ENCODE assay signal across 1 cellular context in genomic region chr10:73743905-73744689, GRCh38.
TF ChIP-seq lines count a peak whose summit lies in the region.

TSS of gene SEC24C (plus strand) at chr10:73744372. CDS start at chr10:73746833, 2,461 bp downstream.

TF ChIP-seq in HepG2, 621 proteins besides CTCF, POLR2A, EP300 and RAD21 (continued from another document and continues in another):
- TF ChIP-seq ZFP37 (CRISPR knock-in tag; IDR thresholded peaks at IDR 0.05; ENCODE audit: borderline replicate concordance) (no peak), ZNF12 (CRISPR knock-in tag; IDR thresholded peaks at IDR 0.05) (no peak; the same call in 1 of the 2 replicates), ZNF557 (CRISPR knock-in tag; IDR thresholded peaks at IDR 0.05) (no peak), ZNF777 (CRISPR knock-in tag; IDR thresholded peaks at IDR 0.05) (no peak), ZBTB25 (CRISPR knock-in tag; IDR thresholded peaks at IDR 0.05) (peak; percentile 78), ZNF552 (CRISPR knock-in tag; IDR thresholded peaks at IDR 0.05; ENCODE audit: borderline replicate concordance) (no peak), KLF12 (CRISPR knock-in tag; IDR thresholded peaks at IDR 0.05; ENCODE audit: borderline replicate concordance) (no peak), ZNF619 (CRISPR knock-in tag; IDR thresholded peaks at IDR 0.05) (no peak), ZNF33A (CRISPR knock-in tag; IDR thresholded peaks at IDR 0.05; ENCODE audit: borderline replicate concordance) (peak; percentile 24; the same call in 1 of the 2 replicates), TCF7L2 (IDR thresholded peaks at IDR 0.05; ENCODE audit: low read depth, low read length) (no peak), REST (IDR thresholded peaks at IDR 0.05; ENCODE audit: borderline replicate concordance in 1 of 2, low read depth in 1 of 2, low read length in 2 of 2) (no peak), SOX6 (IDR thresholded peaks at IDR 0.05) (no peak), SOX6 (CRISPR knock-in tag; IDR thresholded peaks at IDR 0.05) (peak; percentile 26; the same call in 1 of the 2 replicates), ZMYM3 (CRISPR knock-in tag; IDR thresholded peaks at IDR 0.05) (no peak), XRCC5 (optimal IDR thresholded peaks at IDR 0.05; ENCODE audit: low read length) (peak; percentile 9), ZNF383 (CRISPR knock-in tag; IDR thresholded peaks at IDR 0.05; ENCODE audit: borderline replicate concordance) (peak; percentile 79; the same call in 1 of the 2 replicates), ZSCAN20 (CRISPR knock-in tag; IDR thresholded peaks at IDR 0.05; ENCODE audit: borderline replicate concordance) (no peak), IKZF4 (CRISPR knock-in tag; IDR thresholded peaks at IDR 0.05; ENCODE audit: borderline replicate concordance, low read depth, not compliant biosample characterization) (no peak), ZFX (CRISPR knock-in tag; IDR thresholded peaks at IDR 0.05; ENCODE audit: low read depth) (peak; percentile 64), FUBP1 (CRISPR knock-in tag; IDR thresholded peaks at IDR 0.05; ENCODE audit: borderline replicate concordance) (no peak), MTA3 (CRISPR knock-in tag; IDR thresholded peaks at IDR 0.05) (no peak), ZNF337 (CRISPR knock-in tag; IDR thresholded peaks at IDR 0.05; ENCODE audit: borderline replicate concordance, low read depth) (no peak)
- TF ChIP-seq, protein P1, sequence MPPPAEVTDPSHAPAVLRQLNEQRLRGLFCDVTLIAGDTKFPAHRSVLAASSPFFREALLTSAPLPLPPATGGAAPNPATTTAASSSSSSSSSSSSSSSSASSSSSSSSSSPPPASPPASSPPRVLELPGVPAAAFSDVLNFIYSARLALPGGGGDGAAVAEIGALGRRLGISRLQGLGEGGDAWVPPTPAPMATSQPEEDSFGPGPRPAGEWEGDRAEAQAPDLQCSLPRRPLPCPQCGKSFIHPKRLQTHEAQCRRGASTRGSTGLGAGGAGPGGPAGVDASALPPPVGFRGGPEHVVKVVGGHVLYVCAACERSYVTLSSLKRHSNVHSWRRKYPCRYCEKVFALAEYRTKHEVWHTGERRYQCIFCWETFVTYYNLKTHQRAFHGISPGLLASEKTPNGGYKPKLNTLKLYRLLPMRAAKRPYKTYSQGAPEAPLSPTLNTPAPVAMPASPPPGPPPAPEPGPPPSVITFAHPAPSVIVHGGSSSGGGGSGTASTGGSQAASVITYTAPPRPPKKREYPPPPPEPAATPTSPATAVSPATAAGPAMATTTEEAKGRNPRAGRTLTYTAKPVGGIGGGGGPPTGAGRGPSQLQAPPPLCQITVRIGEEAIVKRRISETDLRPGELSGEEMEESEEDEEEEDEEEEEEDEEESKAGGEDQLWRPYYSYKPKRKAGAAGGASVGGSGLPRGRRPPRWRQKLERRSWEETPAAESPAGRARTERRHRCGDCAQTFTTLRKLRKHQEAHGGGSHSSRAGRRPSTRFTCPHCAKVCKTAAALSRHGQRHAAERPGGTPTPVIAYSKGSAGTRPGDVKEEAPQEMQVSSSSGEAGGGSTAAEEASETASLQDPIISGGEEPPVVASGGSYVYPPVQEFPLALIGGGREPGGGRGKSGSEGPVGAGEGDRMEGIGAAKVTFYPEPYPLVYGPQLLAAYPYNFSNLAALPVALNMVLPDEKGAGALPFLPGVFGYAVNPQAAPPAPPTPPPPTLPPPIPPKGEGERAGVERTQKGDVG (CRISPR knock-in tag; IDR thresholded peaks at IDR 0.05; ENCODE audit: borderline replicate concordance): no peak
- TF ChIP-seq, protein P2, sequence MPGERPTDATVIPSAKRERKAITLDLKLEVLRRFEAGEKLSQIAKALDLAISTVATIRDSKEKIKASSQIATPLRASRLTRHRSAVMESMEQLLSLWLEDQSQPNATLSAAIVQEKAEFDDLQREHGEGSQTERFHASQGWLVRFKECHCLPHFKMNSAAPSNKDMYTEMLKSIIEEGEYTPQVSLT (CRISPR knock-in tag; IDR thresholded peaks at IDR 0.05; ENCODE audit: borderline replicate concordance, low read depth): no peak
- TF ChIP-seq, protein P3, sequence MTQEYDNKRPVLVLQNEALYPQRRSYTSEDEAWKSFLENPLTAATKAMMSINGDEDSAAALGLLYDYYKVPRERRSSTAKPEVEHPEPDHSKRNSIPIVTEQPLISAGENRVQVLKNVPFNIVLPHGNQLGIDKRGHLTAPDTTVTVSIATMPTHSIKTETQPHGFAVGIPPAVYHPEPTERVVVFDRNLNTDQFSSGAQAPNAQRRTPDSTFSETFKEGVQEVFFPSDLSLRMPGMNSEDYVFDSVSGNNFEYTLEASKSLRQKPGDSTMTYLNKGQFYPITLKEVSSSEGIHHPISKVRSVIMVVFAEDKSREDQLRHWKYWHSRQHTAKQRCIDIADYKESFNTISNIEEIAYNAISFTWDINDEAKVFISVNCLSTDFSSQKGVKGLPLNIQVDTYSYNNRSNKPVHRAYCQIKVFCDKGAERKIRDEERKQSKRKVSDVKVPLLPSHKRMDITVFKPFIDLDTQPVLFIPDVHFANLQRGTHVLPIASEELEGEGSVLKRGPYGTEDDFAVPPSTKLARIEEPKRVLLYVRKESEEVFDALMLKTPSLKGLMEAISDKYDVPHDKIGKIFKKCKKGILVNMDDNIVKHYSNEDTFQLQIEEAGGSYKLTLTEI (CRISPR knock-in tag; conservative IDR thresholded peaks at IDR 0.05): no peak
- TF ChIP-seq, protein P4, sequence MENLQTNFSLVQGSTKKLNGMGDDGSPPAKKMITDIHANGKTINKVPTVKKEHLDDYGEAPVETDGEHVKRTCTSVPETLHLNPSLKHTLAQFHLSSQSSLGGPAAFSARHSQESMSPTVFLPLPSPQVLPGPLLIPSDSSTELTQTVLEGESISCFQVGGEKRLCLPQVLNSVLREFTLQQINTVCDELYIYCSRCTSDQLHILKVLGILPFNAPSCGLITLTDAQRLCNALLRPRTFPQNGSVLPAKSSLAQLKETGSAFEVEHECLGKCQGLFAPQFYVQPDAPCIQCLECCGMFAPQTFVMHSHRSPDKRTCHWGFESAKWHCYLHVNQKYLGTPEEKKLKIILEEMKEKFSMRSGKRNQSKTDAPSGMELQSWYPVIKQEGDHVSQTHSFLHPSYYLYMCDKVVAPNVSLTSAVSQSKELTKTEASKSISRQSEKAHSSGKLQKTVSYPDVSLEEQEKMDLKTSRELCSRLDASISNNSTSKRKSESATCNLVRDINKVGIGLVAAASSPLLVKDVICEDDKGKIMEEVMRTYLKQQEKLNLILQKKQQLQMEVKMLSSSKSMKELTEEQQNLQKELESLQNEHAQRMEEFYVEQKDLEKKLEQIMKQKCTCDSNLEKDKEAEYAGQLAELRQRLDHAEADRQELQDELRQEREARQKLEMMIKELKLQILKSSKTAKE (CRISPR knock-in tag; IDR thresholded peaks at IDR 0.05; ENCODE audit: borderline replicate concordance): no peak
- TF ChIP-seq, protein P5, sequence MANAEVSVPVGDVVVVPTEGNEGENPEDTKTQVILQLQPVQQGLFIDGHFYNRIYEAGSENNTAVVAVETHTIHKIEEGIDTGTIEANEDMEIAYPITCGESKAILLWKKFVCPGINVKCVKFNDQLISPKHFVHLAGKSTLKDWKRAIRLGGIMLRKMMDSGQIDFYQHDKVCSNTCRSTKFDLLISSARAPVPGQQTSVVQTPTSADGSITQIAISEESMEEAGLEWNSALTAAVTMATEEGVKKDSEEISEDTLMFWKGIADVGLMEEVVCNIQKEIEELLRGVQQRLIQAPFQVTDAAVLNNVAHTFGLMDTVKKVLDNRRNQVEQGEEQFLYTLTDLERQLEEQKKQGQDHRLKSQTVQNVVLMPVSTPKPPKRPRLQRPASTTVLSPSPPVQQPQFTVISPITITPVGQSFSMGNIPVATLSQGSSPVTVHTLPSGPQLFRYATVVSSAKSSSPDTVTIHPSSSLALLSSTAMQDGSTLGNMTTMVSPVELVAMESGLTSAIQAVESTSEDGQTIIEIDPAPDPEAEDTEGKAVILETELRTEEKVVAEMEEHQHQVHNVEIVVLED (CRISPR knock-in tag; IDR thresholded peaks at IDR 0.05; ENCODE audit: borderline replicate concordance): peak; percentile 86
- TF ChIP-seq, protein P6, sequence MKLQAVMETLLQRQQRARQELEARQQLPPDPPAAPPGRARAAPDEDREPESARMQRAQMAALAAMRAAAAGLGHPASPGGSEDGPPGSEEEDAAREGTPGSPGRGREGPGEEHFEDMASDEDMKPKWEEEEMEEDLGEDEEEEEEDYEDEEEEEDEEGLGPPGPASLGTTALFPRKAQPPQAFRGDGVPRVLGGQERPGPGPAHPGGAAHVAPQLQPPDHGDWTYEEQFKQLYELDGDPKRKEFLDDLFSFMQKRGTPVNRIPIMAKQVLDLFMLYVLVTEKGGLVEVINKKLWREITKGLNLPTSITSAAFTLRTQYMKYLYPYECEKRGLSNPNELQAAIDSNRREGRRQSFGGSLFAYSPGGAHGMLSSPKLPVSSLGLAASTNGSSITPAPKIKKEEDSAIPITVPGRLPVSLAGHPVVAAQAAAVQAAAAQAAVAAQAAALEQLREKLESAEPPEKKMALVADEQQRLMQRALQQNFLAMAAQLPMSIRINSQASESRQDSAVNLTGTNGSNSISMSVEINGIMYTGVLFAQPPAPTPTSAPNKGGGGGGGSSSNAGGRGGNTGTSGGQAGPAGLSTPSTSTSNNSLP (IDR thresholded peaks at IDR 0.05; ENCODE audit: low read depth, low read length): no peak
- TF ChIP-seq, protein P7, sequence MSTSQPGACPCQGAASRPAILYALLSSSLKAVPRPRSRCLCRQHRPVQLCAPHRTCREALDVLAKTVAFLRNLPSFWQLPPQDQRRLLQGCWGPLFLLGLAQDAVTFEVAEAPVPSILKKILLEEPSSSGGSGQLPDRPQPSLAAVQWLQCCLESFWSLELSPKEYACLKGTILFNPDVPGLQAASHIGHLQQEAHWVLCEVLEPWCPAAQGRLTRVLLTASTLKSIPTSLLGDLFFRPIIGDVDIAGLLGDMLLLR (CRISPR knock-in tag; IDR thresholded peaks at IDR 0.05): 0 out of 2 replicates have a peak, but pooled peaks have one; percentile 37
